Comparison of ENCODE assay signal across 32 cellular contexts in the genomic region with DNA sequence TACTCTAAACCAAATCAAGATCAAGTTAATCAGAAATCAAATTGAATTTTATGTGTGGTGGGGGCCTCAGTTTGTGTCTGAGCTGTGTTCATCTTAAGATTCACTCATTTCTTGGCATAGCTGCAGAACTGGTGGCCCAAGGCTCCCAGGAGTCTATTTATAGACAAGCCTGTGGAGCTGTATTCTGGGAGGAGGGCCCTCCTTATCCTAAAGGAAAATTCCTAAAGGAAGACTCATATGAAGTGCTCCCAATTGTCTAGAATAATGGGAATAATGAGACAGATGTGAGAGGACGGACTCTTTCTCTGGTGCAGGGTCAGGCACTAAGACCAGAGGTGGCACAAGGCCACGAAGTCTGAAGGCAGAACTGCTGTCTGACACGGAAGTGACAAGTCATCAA. TPM values are rescaled to one million over a fixed set of nuclear protein-coding genes. Genes with fewer than 3 reads are reported as not detected.
"Had no signal": no experiment of that assay in that cellular context is flagged by ENCODE, and none has a peak within 500 bp of the region (broad histone marks: within the 10 kb centered on the region; RNA-seq: fewer than 3 reads in every experiment).

No MANE protein-coding gene starts in this region.

- H3K4me3 ChIP-seq: hepatocyte, left lung, lung, mucosa of descending colon, ovary, right atrium auricular region, right lobe of liver, smooth muscle cell, stomach, testis, thyroid gland, transverse colon, upper lobe of right lung, uterus had no signal

- DNase-seq: kidney; left colon; left lung; midbrain; mucosa of descending colon; naive thymus-derived CD4-positive, alpha-beta T cell; ovary; right lobe of liver; stimulated activated CD4-positive, alpha-beta T cell treated with anti-CD3 and anti-CD28 coated beads, Interleukin-1b, Interleukin-23, amount 100 ng/mL, for 48 hours; stimulated activated CD4-positive, alpha-beta T cell treated with anti-CD3 and anti-CD28 coated beads, Interleukin-2, amount 100 ng/mL, for 48 hours; stimulated activated CD4-positive, alpha-beta T cell treated with anti-CD3 and anti-CD28 coated beads, Interleukin-4, amount 100 ng/mL, for 4 hours; stimulated activated CD8-positive, alpha-beta memory T cell treated with anti-CD3 and anti-CD28 coated beads, Interleukin-4, amount 100 ng/mL, for 48 hours; stimulated activated naive CD8-positive, alpha-beta T cell treated with anti-CD3 and anti-CD28 coated beads, Interleukin-15, Interleukin-2, amounts not matched to agents 100 U/mL and 50 U/mL, for 24 hours; stomach; testis; thyroid gland; transverse colon; upper lobe of right lung; uterus had no signal

RNA-seq across cellular contexts. Expression of gene C3orf85, which starts 38.9 kb away (rescaled TPM):
- total RNA-seq: kidney; left lung; lung; mesenteric fat pad; myocyte; naive thymus-derived CD4-positive, alpha-beta T cell; natural killer cell treated with Interleukin-12 subunit alpha and Interleukin-12 subunit beta and Interleukin-15 and Interleukin-18, amount 100 ng/mL, for 72 hours; omental fat pad; ovary; progenitor cell of endocrine pancreas; pulmonary artery endothelial cell; renal cortical epithelial cell; right atrium auricular region; skeletal muscle tissue; smooth muscle cell; testis; thyroid gland; upper lobe of right lung; uterus had no signal
- polyA plus RNA-seq: lung; naive thymus-derived CD4-positive, alpha-beta T cell; neural cell; ovary; smooth muscle cell; stomach had no signal

RNA-seq across cellular contexts. Expression of gene MORC1, which starts 57.5 kb away (rescaled TPM):
- total RNA-seq: left colon; left lung; lung; mesenteric fat pad; mucosa of descending colon; myocyte; natural killer cell treated with Interleukin-12 subunit alpha and Interleukin-12 subunit beta and Interleukin-15 and Interleukin-18, amount 100 ng/mL, for 72 hours; progenitor cell of endocrine pancreas; pulmonary artery endothelial cell; right atrium auricular region; skeletal muscle tissue; smooth muscle cell; stomach; upper lobe of right lung; uterus had no signal
- polyA plus RNA-seq: lung; naive thymus-derived CD4-positive, alpha-beta T cell; neural cell; smooth muscle cell; stomach had no signal
